Comparison of ENCODE assay signal across 8 cellular contexts in genomic region chr10:91162495-91163268, GRCh38. TPM values are rescaled to one million over a fixed set of nuclear protein-coding genes. Genes with fewer than 3 reads are reported as not detected.
DNase-seq lines count a peak whose midpoint lies in the region; ATAC-seq and TF ChIP-seq lines count a peak whose summit lies in the region.

No MANE protein-coding gene starts in this region.

- H2AFZ ChIP-seq in SK-N-SH (ENCODE audit: low read depth) (peak overlapping the region; percentile 91; the same call in 1 of the 2 replicates), osteoblast (ENCODE audit: low read length) (peak overlapping the region; percentile 91)

- DNase-seq in CD4-positive, alpha-beta T cell, result peak; percentile 63 to 87 (median 75)
- DNase-seq in SK-N-SH, result peak; percentile 85
- peak; percentile 25 for DNase-seq in activated naive CD8-positive, alpha-beta T cell treated with anti-CD3 and anti-CD28 coated beads, Interleukin-2, amount 50 U/mL, for 16 hours (ENCODE audit: low read depth, low spot score)
- peak; percentile 73 to 95 (median 86) for DNase-seq in head of caudate nucleus
- DNase-seq in osteoblast (ENCODE audit: insufficient read length, low spot score, missing footprints), result peak; percentile 95

- peak overlapping the region; percentile 81 to 84 for H3K4me3 ChIP-seq in SK-N-SH (ENCODE audit: low read depth in 2 of 2, low read length in 1 of 2)
- peak overlapping the region; percentile 84 for H3K4me3 ChIP-seq in osteoblast (ENCODE audit: insufficient read depth, low read length)

- no peak for TF ChIP-seq EP300 in SK-N-SH (IDR thresholded peaks at IDR 0.05; ENCODE audit: borderline replicate concordance in 1 of 2, low read depth in 1 of 2, low read length in 1 of 2)

- no peak for TF ChIP-seq RAD21 in SK-N-SH (IDR thresholded peaks at IDR 0.05; ENCODE audit: low read length)

- no peaks in the 10 kb centered on the region for H3K27me3 ChIP-seq in CD4-positive, alpha-beta T cell (ENCODE audit: control insufficient read depth, insufficient read depth, low read length)
- no peaks in the 10 kb centered on the region for H3K27me3 ChIP-seq in SK-N-SH (ENCODE audit: insufficient read depth)
- no peaks in the 10 kb centered on the region for H3K27me3 ChIP-seq in osteoblast (ENCODE audit: insufficient read depth, low read length)

- peak overlapping the region; percentile 87; the same call in 1 of the 2 replicates for H3K4me2 ChIP-seq in SK-N-SH
- peak overlapping the region; percentile 89 for H3K4me2 ChIP-seq in osteoblast (ENCODE audit: insufficient read depth, low read length)

- no peaks in the 10 kb centered on the region for H3K9me2 ChIP-seq in SK-N-SH

- no peaks in the 10 kb centered on the region for H3K27me3 Mint-ChIP-seq in CD4-positive, alpha-beta T cell

- H3F3A ChIP-seq in SK-N-SH (replicated peaks; ENCODE audit: insufficient read depth), result peaks cover 15% of the 10 kb centered on the region

- H3K9me3 Mint-ChIP-seq in CD4-positive, alpha-beta T cell, result no peaks in the 10 kb centered on the region

- WGBS in SK-N-SH (ENCODE audit: low lambda C conversion rate), result 4% methylated on average over 9 of the region's 110 CpGs

- H3K9me3 ChIP-seq in CD4-positive, alpha-beta T cell (ENCODE audit: control insufficient read depth, low read length), result no peaks in the 10 kb centered on the region
- H3K9me3 ChIP-seq in SK-N-SH, result no peaks in the 10 kb centered on the region
- H3K9me3 ChIP-seq in osteoblast (ENCODE audit: low read depth, low read length), result no peaks in the 10 kb centered on the region

- CTCF ChIA-PET in CD4-positive, alpha-beta T cell (lab: Charles Lee), result interaction anchor here (1.0 to 2.6 kb wide), 3 partner anchors 58 to 88 kb away, joined by 3 to 16 read pairs (median 4); partner anchors contain the start of gene PCGF5
- CTCF ChIA-PET in SK-N-SH (lab: Yijun Ruan, JAX), result interaction anchor here (0.6 to 1.4 kb wide), 6 partner anchors 21 to 251 kb away, joined by 3 to 7 read pairs (median 5); no protein-coding TSS in a partner anchor

- H3K9ac ChIP-seq in SK-N-SH, result peak overlapping the region; percentile 90

- intact Hi-C loops in CD4-positive, alpha-beta T cell (cut with DNase I, micrococcal nuclease), result loop anchor here (1.0 to 10.0 kb wide), 8 partner anchors 38 to 1685 kb away; partner anchors contain the start of genes PCGF5 (in 2 of the 2), BTAF1 (in 1 of the 2), EXOC6 (in 1 of the 2) and HECTD2 (in 1 of the 2)
- intact Hi-C loops in head of caudate nucleus (cut with DNase I), result loop anchor here (10.0 kb wide), 2 partner anchors 62 to 158 kb away; partner anchors contain the start of gene PCGF5

- H3K4me1 Mint-ChIP-seq in CD4-positive, alpha-beta T cell (ENCODE audit: low read depth), result peaks cover 49% of the 10 kb centered on the region

- H3K36me3 ChIP-seq in SK-N-SH (replicated peaks in 1 of 2; ENCODE audit: control insufficient read depth in 1 of 2, insufficient read depth in 2 of 2, low read length in 1 of 2) (no peaks in the 10 kb centered on the region), osteoblast (ENCODE audit: insufficient read depth, low read length) (no peaks in the 10 kb centered on the region)

- H4K20me1 ChIP-seq in SK-N-SH (ENCODE audit: insufficient read depth) (no peaks in the 10 kb centered on the region; the same call in 1 of the 2 replicates), osteoblast (ENCODE audit: insufficient read depth, low read length) (peaks cover 18% of the 10 kb centered on the region)

- peak overlapping the region; percentile 98 for H3K27ac Mint-ChIP-seq in CD4-positive, alpha-beta T cell

- peaks cover 24% of the 10 kb centered on the region for H3K36me3 Mint-ChIP-seq in CD4-positive, alpha-beta T cell (ENCODE audit: low read depth)

- H3K79me2 ChIP-seq in SK-N-SH (ENCODE audit: insufficient read depth) (peaks cover 43% of the 10 kb centered on the region), osteoblast (ENCODE audit: insufficient read depth, low read length) (peaks cover 44% of the 10 kb centered on the region)

- H3K4me1 ChIP-seq in SK-N-SH (ENCODE audit: control insufficient read depth in 1 of 2, insufficient read depth in 2 of 2, low read depth in 1 of 2, low read length in 1 of 2) (peaks cover 6% of the 10 kb centered on the region in 2 experiments; a peak in 1 of 4 replicates), osteoblast (ENCODE audit: insufficient read depth, low read length) (peaks cover 13% of the 10 kb centered on the region)

- ATAC-seq in CD4-positive, alpha-beta T cell (ENCODE audit: poor library complexity), result peak; percentile 52
- ATAC-seq in GM19395 (IDR thresholded peaks at IDR 0.05; ENCODE audit: unreplicated experiment) (peak; percentile 53), HG03469 (IDR thresholded peaks at IDR 0.05; ENCODE audit: unreplicated experiment) (peak; percentile 34)

- POLR2A ChIA-PET in CD4-positive, alpha-beta T cell (lab: Charles Lee), result interaction anchor here (0.6 to 4.5 kb wide), 47 partner anchors 10 to 1749 kb away, joined by 3 to 63 read pairs (median 5); partner anchors contain the start of genes BTAF1, CPEB3, EXOC6 and FGFBP3
- POLR2A ChIA-PET in SK-N-SH (lab: Yijun Ruan, JAX), result no interaction called here

- H3K4me3 Mint-ChIP-seq in CD4-positive, alpha-beta T cell, result peak overlapping the region; percentile 94

- no peak for TF ChIP-seq CTCF in CD4-positive, alpha-beta T cell (IDR thresholded peaks at IDR 0.05)
- TF ChIP-seq CTCF in SK-N-SH (IDR thresholded peaks at IDR 0.05), result no peak
- no peak for TF ChIP-seq CTCF in osteoblast (IDR thresholded peaks at IDR 0.05; ENCODE audit: extremely low read depth, low read depth, low read length)

- H3K27ac ChIP-seq in CD4-positive, alpha-beta T cell (ENCODE audit: low read depth, low read length), result peak overlapping the region; percentile 79
- H3K27ac ChIP-seq in SK-N-SH (ENCODE audit: low read depth in 2 of 2, low read length in 1 of 2) (peak overlapping the region; percentile 53 to 82), osteoblast (ENCODE audit: low read depth, low read length) (peak overlapping the region; percentile 79), temporal lobe (ENCODE audit: low read depth, low read length) (peak overlapping the region; percentile 97)

TF ChIP-seq in SK-N-SH, 30 proteins besides CTCF, POLR2A, EP300 and RAD21:
- TF ChIP-seq SIN3A (IDR thresholded peaks at IDR 0.05; ENCODE audit: borderline replicate concordance, low read depth, low read length) (no peak), EZH2phosphoT487 (IDR thresholded peaks at IDR 0.05; ENCODE audit: borderline replicate concordance, low read depth) (no peak), JUND (IDR thresholded peaks at IDR 0.05) (no peak), TEAD4 (IDR thresholded peaks at IDR 0.05; ENCODE audit: borderline replicate concordance, insufficient read depth) (no peak), NFIC (IDR thresholded peaks at IDR 0.05; ENCODE audit: borderline replicate concordance) (peak; percentile 40), FOXM1 (IDR thresholded peaks at IDR 0.05; ENCODE audit: low read depth) (no peak), USF1 (IDR thresholded peaks at IDR 0.05; ENCODE audit: borderline replicate concordance, low read depth) (no peak), ZBTB33 (IDR thresholded peaks at IDR 0.05; ENCODE audit: borderline replicate concordance, low read depth) (no peak), NRF1 (IDR thresholded peaks at IDR 0.05; ENCODE audit: low read depth, low read length) (0 out of 2 replicates have a peak, but pooled peaks have one; percentile 22)

RNA-seq across cellular contexts. Expression of gene PCGF5, which starts 57.8 kb away (rescaled TPM):
- total RNA-seq in CD4-positive, alpha-beta T cell, result 10 to 100 TPM; 57.7 to 58.4 TPM
- polyA plus RNA-seq in SK-N-SH (2012; rRNA removed), result 14.5 and 15.2 TPM in 2 replicates
- 19.3 and 23.3 TPM in 2 replicates for polyA plus RNA-seq in SK-N-SH (2012; cell fraction: cytosol; rRNA removed)
- polyA plus RNA-seq in SK-N-SH (2012; cell fraction: nucleus; rRNA removed), result 5.2 and 9.4 TPM in 2 replicates
- 84.9 and 99.2 TPM in 2 replicates for total RNA-seq in osteoblast
- total RNA-seq in temporal lobe, result 17.7 TPM

Comparison
In these comparisons a context has a peak if more than half of its experiments do, and no peak if none do; other contexts are left out.
1. Peak in every context shown above with its lines: DNase-seq, ATAC-seq, H3K4me3 ChIP-seq and H3K27ac ChIP-seq.
2. DNase-seq: peak in every context shown above with its lines; median percentile 95 in osteoblast; 86 in head of caudate nucleus; 85 in SK-N-SH; 75 in CD4-positive, alpha-beta T cell; 25 in activated naive CD8-positive, alpha-beta T cell treated with anti-CD3 and anti-CD28 coated beads, Interleukin-2, amount 50 U/mL, for 16 hours.